Comparison of ENCODE assay signal across 8 cellular contexts in genomic region chr1:17059391-17060128, GRCh38. TPM values are rescaled to one million over a fixed set of nuclear protein-coding genes. Genes with fewer than 3 reads are reported as not detected.
DNase-seq lines count a peak whose midpoint lies in the region; ATAC-seq and TF ChIP-seq lines count a peak whose summit lies in the region.

No MANE protein-coding gene starts in this region.

- H2AFZ ChIP-seq in trophoblast cell (ENCODE audit: insufficient read depth, low read length, poor library complexity): no peak overlapping the region

- ATAC-seq in activated naive CD4-positive, alpha-beta T cell treated with anti-CD3 and anti-CD28 coated beads, Interleukin-2, amount 50 U/mL, for 72 hours: peak; percentile 77 to 95
- ATAC-seq in Right ventricle myocardium superior (ENCODE audit: poor library complexity) (peak; percentile 92), HG03520 (IDR thresholded peaks at IDR 0.05; ENCODE audit: unreplicated experiment) (no peak)

- H3K36me3 Mint-ChIP-seq in activated naive CD4-positive, alpha-beta T cell treated with anti-CD3 and anti-CD28 coated beads, Interleukin-2, amount 50 U/mL, for 72 hours: no peaks in the 10 kb centered on the region

- H3K23ac ChIP-seq in trophoblast cell (ENCODE audit: low read length): no peak overlapping the region

- no peak overlapping the region for H3K4me2 ChIP-seq in trophoblast cell (ENCODE audit: low read length)

- no peak overlapping the region for H2BK120ac ChIP-seq in trophoblast cell (ENCODE audit: insufficient read depth, low read length, poor library complexity)

- no peak overlapping the region for H3K4me3 ChIP-seq in HL-60 (replicated peaks; ENCODE audit: insufficient read depth, low read length)
- H3K4me3 ChIP-seq in trophoblast cell (ENCODE audit: low read depth, low read length): no peak overlapping the region

- no peaks in the 10 kb centered on the region for H3K9me3 ChIP-seq in trophoblast cell (ENCODE audit: insufficient read depth, low read depth, low read length)

- H3K9ac ChIP-seq in trophoblast cell (ENCODE audit: low read length): no peak overlapping the region

- peak overlapping the region; percentile 85 for H3K27ac ChIP-seq in HL-60 (replicated peaks)
- H3K27ac ChIP-seq in trophoblast cell (ENCODE audit: low read depth, low read length): no peak overlapping the region

- no peak overlapping the region for H2AK5ac ChIP-seq in trophoblast cell (ENCODE audit: low read length)

- no peak overlapping the region for H3K4ac ChIP-seq in trophoblast cell (ENCODE audit: low read depth, low read length)

- H2BK12ac ChIP-seq in trophoblast cell (ENCODE audit: low read length): no peak overlapping the region

- no peaks in the 10 kb centered on the region for H3K9me3 Mint-ChIP-seq in activated naive CD4-positive, alpha-beta T cell treated with anti-CD3 and anti-CD28 coated beads, Interleukin-2, amount 50 U/mL, for 72 hours

- WGBS in trophoblast cell (ENCODE audit: extremely low coverage, insufficient coverage, insufficient read length): no CpG with 5 or more reads among the region's 11 CpGs

- no peaks in the 10 kb centered on the region for H3K36me3 ChIP-seq in trophoblast cell (ENCODE audit: control insufficient read depth in 1 of 2, insufficient read depth in 2 of 2, low read length in 2 of 2)

- intact Hi-C loops in Right ventricle myocardium superior (cut with DNase I): loop anchor here (2.0 kb wide), 1 partner anchor 177 kb away; no protein-coding TSS in a partner anchor

- peak; percentile 99 for TF ChIP-seq CTCF in HL-60 (IDR thresholded peaks at IDR 0.05; ENCODE audit: insufficient read depth, low read length)

- H4K8ac ChIP-seq in trophoblast cell (ENCODE audit: low read depth, low read length): no peak overlapping the region

- no peak overlapping the region for H4K12ac ChIP-seq in trophoblast cell (ENCODE audit: low read depth, low read length)

- no peaks in the 10 kb centered on the region for H3K79me2 ChIP-seq in trophoblast cell (ENCODE audit: control insufficient read depth, insufficient read depth, low read length, poor library complexity)

- no peak overlapping the region for H2BK5ac ChIP-seq in trophoblast cell (ENCODE audit: low read depth, low read length, poor library complexity)

- no peaks in the 10 kb centered on the region for H3K79me1 ChIP-seq in trophoblast cell (ENCODE audit: low read length)

- DNase-seq in NCI-H446 (lab: John Stamatoyannopoulos, UW) (peak; percentile 32 to 63), NCI-H446 treated with DMSO at 0.1 percent for 48 hours (lab: John Stamatoyannopoulos, UW) (no peak), HL-60 (ENCODE audit: low read depth in 1 of 2, low spot score in 1 of 2) (peak; percentile 72 to 91), NOMO-1 treated with DMSO at 0.1 percent for 48 hours (lab: John Stamatoyannopoulos, UW; ENCODE audit: unreplicated experiment) (peak; percentile 85), Right ventricle myocardium superior (peak; percentile 73), trophoblast cell (peak; percentile 80 to 86)
- peak in 1 of 2 donors; percentile 46 for DNase-seq in activated naive CD4-positive, alpha-beta T cell treated with anti-CD3 and anti-CD28 coated beads, Interleukin-2, amount 50 U/mL, for 72 hours (ENCODE audit: low spot score in 2 of 2)

- peaks cover 0 to 2% of the 10 kb centered on the region in 2 experiments for H3K4me1 ChIP-seq in trophoblast cell (ENCODE audit: control insufficient read depth in 1 of 2, insufficient read depth in 2 of 2, low read length in 2 of 2)

- no peak overlapping the region for H3K18ac ChIP-seq in trophoblast cell (ENCODE audit: low read length)

- no peak overlapping the region for H3K27ac Mint-ChIP-seq in activated naive CD4-positive, alpha-beta T cell treated with anti-CD3 and anti-CD28 coated beads, Interleukin-2, amount 50 U/mL, for 72 hours

- no peak overlapping the region for H4K91ac ChIP-seq in trophoblast cell (ENCODE audit: low read depth, low read length)

- H3K27me3 ChIP-seq in HL-60 (ENCODE audit: insufficient read depth, poor library complexity, severe bottlenecking) (no peaks in the 10 kb centered on the region), trophoblast cell (ENCODE audit: insufficient read depth, low read length) (no peaks in the 10 kb centered on the region)

- H3K14ac ChIP-seq in trophoblast cell (ENCODE audit: low read length): no peak overlapping the region

RNA-seq across cellular contexts. Expression of gene SDHB, which starts 5.7 kb away (rescaled TPM):
- 100 to 1,000 TPM; 105 to 134 TPM for total RNA-seq in activated naive CD4-positive, alpha-beta T cell treated with anti-CD3 and anti-CD28 coated beads, Interleukin-2, amount 50 U/mL, for 72 hours
- total RNA-seq in Right ventricle myocardium superior: 409 TPM
- polyA plus RNA-seq in trophoblast cell (2013): 101 and 104 TPM in 2 replicates

RNA-seq across cellular contexts. Expression of gene ATP13A2, which starts 47.8 kb away (rescaled TPM):
- total RNA-seq in activated naive CD4-positive, alpha-beta T cell treated with anti-CD3 and anti-CD28 coated beads, Interleukin-2, amount 50 U/mL, for 72 hours: 10 to 100 TPM; 13.9 to 24.7 TPM
- total RNA-seq in Right ventricle myocardium superior: 15.6 TPM
- 47.8 and 48.3 TPM in 2 replicates for polyA plus RNA-seq in trophoblast cell (2013)

RNA-seq across cellular contexts. Expression of gene PADI2, which starts 59.7 kb away (rescaled TPM):
- under 1 TPM; 0.11 to 0.12 TPM for total RNA-seq in activated naive CD4-positive, alpha-beta T cell treated with anti-CD3 and anti-CD28 coated beads, Interleukin-2, amount 50 U/mL, for 72 hours
- 0.46 TPM for total RNA-seq in Right ventricle myocardium superior
- 0.62 and 0.63 TPM in 2 replicates for polyA plus RNA-seq in trophoblast cell (2013)
